ENCODE assay signal across 2 cellular contexts in genomic region chr20:25356294-25356933, GRCh38.
TF ChIP-seq lines count a peak whose summit lies in the region.

No MANE protein-coding gene starts in this region.

TF ChIP-seq in HEK293, 187 proteins besides CTCF, POLR2A, EP300 and RAD21:
- peak; percentile 40; the same call in 1 of the 2 replicates for TF ChIP-seq ZNF600 (tag by site-specific recombination; IDR thresholded peaks at IDR 0.05)
- TF ChIP-seq ZNF596 (tag by site-specific recombination; IDR thresholded peaks at IDR 0.05) = no peak
TF ChIP-seq in HEK293: peak in this region for 1.

TF ChIP-seq in H1, 55 proteins besides CTCF, POLR2A, EP300 and RAD21:
- TF ChIP-seq BRCA1 (IDR thresholded peaks at IDR 0.05; ENCODE audit: low read depth, low read length) (no peak), SP2 (IDR thresholded peaks at IDR 0.05; ENCODE audit: low read length) (no peak), TAF7 (optimal IDR thresholded peaks at IDR 0.05; ENCODE audit: borderline replicate concordance, low read depth, low read length) (no peak), JUN (IDR thresholded peaks at IDR 0.05; ENCODE audit: low read depth, low read length) (no peak), SIN3A (conservative IDR thresholded peaks at IDR 0.05 in 1 of 2, IDR thresholded peaks at IDR 0.05 in 1 of 2; ENCODE audit: low read depth in 1 of 2, low read length in 2 of 2) (0 out of 4 replicates have a peak, but pooled peaks of 1 of the 2 experiments have one; percentile 31), NANOG (IDR thresholded peaks at IDR 0.05; ENCODE audit: insufficient read depth, low read depth, low read length, poor library complexity, severe bottlenecking) (peak; percentile 84), CBX5 (IDR thresholded peaks at IDR 0.05; ENCODE audit: low read depth, low read length) (no peak), POLR2AphosphoS5 (IDR thresholded peaks at IDR 0.05; ENCODE audit: low read depth, low read length) (peak; percentile 72), CEBPB (IDR thresholded peaks at IDR 0.05; ENCODE audit: low read depth, low read length) (0 out of 2 replicates have a peak, but pooled peaks have one; percentile 1), SP4 (IDR thresholded peaks at IDR 0.05; ENCODE audit: low read length) (no peak), TCF12 (IDR thresholded peaks at IDR 0.05; ENCODE audit: low read depth, low read length) (0 out of 2 replicates have a peak, but pooled peaks have one; percentile 70), POU5F1 (IDR thresholded peaks at IDR 0.05; ENCODE audit: low read depth, low read length) (peak; percentile 66), YY1 (IDR thresholded peaks at IDR 0.05; ENCODE audit: low read depth, low read length) (peak; percentile 66; the same call in 1 of the 2 replicates), TEAD4 (IDR thresholded peaks at IDR 0.05; ENCODE audit: low read depth, low read length) (peak; percentile 77), KDM4A (IDR thresholded peaks at IDR 0.05; ENCODE audit: low read depth, low read length, severe bottlenecking) (no peak), ASH2L (IDR thresholded peaks at IDR 0.05; ENCODE audit: low read length) (peak; percentile 26), CREB1 (IDR thresholded peaks at IDR 0.05) (0 out of 2 replicates have a peak, but pooled peaks have one; percentile 19), HDAC2 (IDR thresholded peaks at IDR 0.05; ENCODE audit: borderline replicate concordance in 1 of 2, low read depth in 2 of 2, low read length in 2 of 2) (0 out of 4 replicates have a peak, but pooled peaks of 1 of the 2 experiments have one; percentile 65), MAX (IDR thresholded peaks at IDR 0.05) (peak; percentile 73), TAF1 (IDR thresholded peaks at IDR 0.05; ENCODE audit: low read depth, low read length) (peak; percentile 53; the same call in 1 of the 2 replicates), SIRT6 (IDR thresholded peaks at IDR 0.05; ENCODE audit: low read length) (no peak), CTBP2 (IDR thresholded peaks at IDR 0.05; ENCODE audit: borderline replicate concordance, insufficient read depth, insufficient read length, low read length) (peak; percentile 85), KDM5A (IDR thresholded peaks at IDR 0.05; ENCODE audit: low read length) (no peak), RBBP5 (IDR thresholded peaks at IDR 0.05; ENCODE audit: borderline replicate concordance, low read depth, low read length) (0 out of 2 replicates have a peak, but pooled peaks have one; percentile 49)
